ENCODE assay signal across 1 cellular context in genomic region chr4:3221996-3222395, GRCh38.
TF ChIP-seq lines count a peak whose summit lies in the region.

No MANE protein-coding gene starts in this region.

TF ChIP-seq in H1, 55 proteins besides CTCF, POLR2A, EP300 and RAD21:
- TF ChIP-seq ATF3 (IDR thresholded peaks at IDR 0.05; ENCODE audit: insufficient read depth, low read depth, low read length) (no peak), TAF7 (optimal IDR thresholded peaks at IDR 0.05; ENCODE audit: borderline replicate concordance, low read depth, low read length) (no peak), POU5F1 (IDR thresholded peaks at IDR 0.05; ENCODE audit: low read depth, low read length) (no peak), CHD1 (IDR thresholded peaks at IDR 0.05; ENCODE audit: low read depth, low read length) (no peak)
